In genomic region chr4:185657191-185657590, GRCh38 we compare ENCODE assay signal across 14 cellular contexts.
DNase-seq lines count a peak whose midpoint lies in the region; ATAC-seq and TF ChIP-seq lines count a peak whose summit lies in the region.
"Had no signal": no experiment of that assay in that cellular context is flagged by ENCODE, and none has a peak within 500 bp of the region (broad histone marks: within the 10 kb centered on the region; RNA-seq: fewer than 3 reads in every experiment).

No MANE protein-coding gene starts in this region.

- H3K9me3 ChIP-seq in heart right ventricle (no peaks in the 10 kb centered on the region), ovary (no peaks in the 10 kb centered on the region)

- DNase-seq in brain microvascular endothelial cell, result no peak
- no peak for DNase-seq in heart right ventricle
- peak; percentile 46 for DNase-seq in pons (ENCODE audit: low spot score)
- DNase-seq in type B pancreatic cell (ENCODE audit: extremely low spot score, unreplicated experiment), result no peak
- DNase-seq in ovary, result no peak
- DNase-seq in NK-92 (lab: John Stamatoyannopoulos, UW; ENCODE audit: unreplicated experiment), result no peak
- no peak for DNase-seq in DMS153 treated with DMSO at 0.1 percent for 48 hours (lab: John Stamatoyannopoulos, UW; ENCODE audit: unreplicated experiment)
- DNase-seq: CD8-positive, alpha-beta memory T cell; NCI-H1436 treated with DMSO at 0.1 percent for 48 hours; NCI-H526 treated with DMSO at 0.1 percent for 48 hours had no signal

- H3K4me1 Mint-ChIP-seq in type B pancreatic cell (ENCODE audit: unreplicated experiment), result peaks cover 34% of the 10 kb centered on the region
- H3K4me1 Mint-ChIP-seq: CD8-positive, alpha-beta memory T cell; memory B cell had no signal

- peaks cover 22% of the 10 kb centered on the region for H3K36me3 ChIP-seq in brain microvascular endothelial cell (replicated peaks)
- peaks cover 0 to 85% (median 4%) of the 10 kb centered on the region in 9 donors for H3K36me3 ChIP-seq in heart right ventricle
- H3K36me3 ChIP-seq in ovary, result no peaks in the 10 kb centered on the region

- H3K4me1 ChIP-seq in heart right ventricle, result peaks cover 4 to 83% (median 34%) of the 10 kb centered on the region in 9 donors
- H3K4me1 ChIP-seq in ovary (ENCODE audit: insufficient read depth), result peaks cover 7% of the 10 kb centered on the region

- no peaks in the 10 kb centered on the region for H3K9me3 Mint-ChIP-seq in type B pancreatic cell
- H3K9me3 Mint-ChIP-seq: endodermal cell, memory B cell had no signal

- no peaks in the 10 kb centered on the region for H3K27me3 ChIP-seq in brain microvascular endothelial cell (replicated peaks)
- H3K27me3 ChIP-seq in heart right ventricle, result no peaks in the 10 kb centered on the region
- no peaks in the 10 kb centered on the region for H3K27me3 ChIP-seq in ovary

- peak overlapping the region; percentile 19 for H3K4me3 Mint-ChIP-seq in type B pancreatic cell
- H3K4me3 Mint-ChIP-seq: CD8-positive, alpha-beta memory T cell; endodermal cell; memory B cell had no signal

- TF ChIP-seq POLR2A in ovary (IDR thresholded peaks at IDR 0.05), result no peak

- in situ Hi-C loops in brain microvascular endothelial cell (cut with HindIII; ENCODE audit: low pct_ligation_motif_present, low sequenced_read_pairs), result loop anchor here (25.0 kb wide), 1 partner anchor 355 kb away; no protein-coding TSS in a partner anchor

- WGBS in heart right ventricle, 2 donors, result 57 to 61% methylated on average over 14 of the region's 14 CpGs
- 89 to 92% (median 91%) methylated on average over 14 of the region's 14 CpGs for WGBS in ovary, 3 donors

- peak in 7 of 8 donors; percentile 10 to 28 (median 16) for ATAC-seq in heart right ventricle
- ATAC-seq in GM19452 (IDR thresholded peaks at IDR 0.05; ENCODE audit: unreplicated experiment), result no peak
- ATAC-seq: K562 had no signal

- H3K36me3 Mint-ChIP-seq in type B pancreatic cell, result peaks cover 3% of the 10 kb centered on the region
- H3K36me3 Mint-ChIP-seq: CD8-positive, alpha-beta memory T cell; memory B cell had no signal

- intact Hi-C loops in heart right ventricle (cut with DNase I) (loop anchor here in 3 of 10 donors (5.0 to 10.0 kb wide), 2 partner anchors 80 to 118 kb away; no protein-coding TSS in a partner anchor), ovary (cut with DNase I) (no loop called here)

- no peak for TF ChIP-seq EP300 in ovary (IDR thresholded peaks at IDR 0.05)

- H3K27ac ChIP-seq in brain microvascular endothelial cell (peak overlapping the region; percentile 19), heart right ventricle (peak overlapping the region in 9 of 10 donors; percentile 27 to 83 (median 68)), ovary (no peak overlapping the region)

- peak overlapping the region; percentile 97 for H3K27ac Mint-ChIP-seq in type B pancreatic cell
- H3K27ac Mint-ChIP-seq: CD8-positive, alpha-beta memory T cell; endodermal cell; memory B cell had no signal

- H3K27me3 Mint-ChIP-seq in type B pancreatic cell, result no peaks in the 10 kb centered on the region

- peak overlapping the region; percentile 47 for H3K4me3 ChIP-seq in brain microvascular endothelial cell (ENCODE audit: low read depth, low read length)
- H3K4me3 ChIP-seq in heart right ventricle, result peak overlapping the region in 5 of 10 donors; percentile 28 to 51 (median 40)
- H3K4me3 ChIP-seq in ovary, result no peak overlapping the region
- H3K4me3 ChIP-seq: K562 had no signal

- no peak for TF ChIP-seq CTCF in brain microvascular endothelial cell (IDR thresholded peaks at IDR 0.05; ENCODE audit: low read depth, low read length, missing control alignments)
- no peak for TF ChIP-seq CTCF in heart right ventricle (IDR thresholded peaks at IDR 0.05)
- no peak for TF ChIP-seq CTCF in type B pancreatic cell (conservative IDR thresholded peaks at IDR 0.05)
- TF ChIP-seq CTCF in ovary (IDR thresholded peaks at IDR 0.05), result no peak

Comparison
In these comparisons a context has a peak if more than half of its experiments do, and no peak if none do; other contexts are left out.
1. H3K27ac ChIP-seq: peak in brain microvascular endothelial cell (single experiment) and heart right ventricle (9 of 10); none in ovary (0 of 2).